1 cellular context compared by ENCODE assay signal in genomic region chr14:35292051-35292769, GRCh38.
TF ChIP-seq lines count a peak whose summit lies in the region.

TSS of gene PSMA6 (plus strand) at chr14:35292382. CDS start at chr14:35292477, 95 bp downstream.

TF ChIP-seq in HEK293, 187 proteins besides CTCF, POLR2A, EP300 and RAD21 (continued from another document and continues in another):
- TF ChIP-seq ZNF488 (tag by site-specific recombination; IDR thresholded peaks at IDR 0.05) (no peak), ZNF704 (tag by site-specific recombination; IDR thresholded peaks at IDR 0.05) (no peak), ZNF146 (tag by site-specific recombination; IDR thresholded peaks at IDR 0.05) (no peak), ZNF37A (tag by site-specific recombination; IDR thresholded peaks at IDR 0.05) (no peak), ZNF654 (tag by site-specific recombination; IDR thresholded peaks at IDR 0.05; ENCODE audit: low read depth) (no peak), GLI4 (tag by site-specific recombination; IDR thresholded peaks at IDR 0.05) (no peak), ZNF366 (tag by site-specific recombination; conservative IDR thresholded peaks at IDR 0.05) (peak; percentile 48), ZEB2 (tag by site-specific recombination; IDR thresholded peaks at IDR 0.05) (0 out of 2 replicates have a peak, but pooled peaks have one; percentile 58), ZNF423 (tag by site-specific recombination; IDR thresholded peaks at IDR 0.05) (no peak), ZNF138 (tag by site-specific recombination; IDR thresholded peaks at IDR 0.05; ENCODE audit: borderline replicate concordance) (no peak), ZNF302 (tag by site-specific recombination; IDR thresholded peaks at IDR 0.05; ENCODE audit: low read depth) (no peak), ZNF768 (tag by site-specific recombination; IDR thresholded peaks at IDR 0.05) (no peak), SCRT1 (tag by site-specific recombination; IDR thresholded peaks at IDR 0.05; ENCODE audit: borderline replicate concordance) (no peak), ZFP69B (tag by site-specific recombination; IDR thresholded peaks at IDR 0.05) (peak; percentile 14; the same call in 1 of the 2 replicates), ZNF16 (tag by site-specific recombination; IDR thresholded peaks at IDR 0.05; ENCODE audit: low read depth) (no peak), ZNF223 (tag by site-specific recombination; IDR thresholded peaks at IDR 0.05) (no peak), KLF9 (tag by site-specific recombination; IDR thresholded peaks at IDR 0.05; ENCODE audit: low read depth) (peak; percentile 69), ZNF660 (tag by site-specific recombination; IDR thresholded peaks at IDR 0.05) (peak; percentile 14; the same call in 1 of the 2 replicates), ZBTB6 (tag by site-specific recombination; IDR thresholded peaks at IDR 0.05) (peak; percentile 99), ZSCAN30 (tag by site-specific recombination; IDR thresholded peaks at IDR 0.05) (no peak), WT1 (tag by site-specific recombination; IDR thresholded peaks at IDR 0.05) (no peak), ZXDB (tag by site-specific recombination; IDR thresholded peaks at IDR 0.05) (peak; percentile 93), ZNF112 (tag by site-specific recombination; IDR thresholded peaks at IDR 0.05) (no peak), KLF17 (tag by site-specific recombination; IDR thresholded peaks at IDR 0.05) (no peak), ZNF645 (tag by site-specific recombination; IDR thresholded peaks at IDR 0.05) (no peak), ZNF623 (tag by site-specific recombination; IDR thresholded peaks at IDR 0.05) (no peak; the same call in 1 of the 2 replicates), ZNF585B (tag by site-specific recombination; IDR thresholded peaks at IDR 0.05) (no peak), ZBTB44 (tag by site-specific recombination; IDR thresholded peaks at IDR 0.05) (no peak), PRDM1 (tag by site-specific recombination; IDR thresholded peaks at IDR 0.05) (0 out of 2 replicates have a peak, but pooled peaks have one; percentile 61), ZNF221 (tag by site-specific recombination; IDR thresholded peaks at IDR 0.05; ENCODE audit: borderline replicate concordance) (no peak), PBX3 (CRISPR knock-in tag; IDR thresholded peaks at IDR 0.05) (0 out of 2 replicates have a peak, but pooled peaks have one; percentile 10), INSM2 (tag by site-specific recombination; IDR thresholded peaks at IDR 0.05) (0 out of 2 replicates have a peak, but pooled peaks have one; percentile 10), ZNF513 (tag by site-specific recombination; IDR thresholded peaks at IDR 0.05) (no peak), ZNF658 (tag by site-specific recombination; IDR thresholded peaks at IDR 0.05) (no peak), ZNF266 (tag by site-specific recombination; IDR thresholded peaks at IDR 0.05; ENCODE audit: low read depth) (no peak), RBAK (tag by site-specific recombination; IDR thresholded peaks at IDR 0.05) (no peak), PRDM10 (tag by site-specific recombination; IDR thresholded peaks at IDR 0.05) (peak; percentile 95), ZNF521 (tag by site-specific recombination; IDR thresholded peaks at IDR 0.05) (no peak), ZNF280C (tag by site-specific recombination; IDR thresholded peaks at IDR 0.05) (no peak), ZNF248 (tag by site-specific recombination; IDR thresholded peaks at IDR 0.05) (no peak)
